ENCODE assay signal across 8 cellular contexts in genomic region chr10:79093658-79094411, GRCh38. TPM values are rescaled to one million over a fixed set of nuclear protein-coding genes. Genes with fewer than 3 reads are reported as not detected.
DNase-seq lines count a peak whose midpoint lies in the region; FAIRE-seq and TF ChIP-seq lines count a peak whose summit lies in the region.

No MANE protein-coding gene starts in this region.

- peak overlapping the region; percentile 29 for H3K4me2 ChIP-seq in smooth muscle cell

- H3K9ac ChIP-seq in smooth muscle cell (ENCODE audit: low read depth), result no peak overlapping the region

- H3K27me3 ChIP-seq in ACC112 (ENCODE audit: insufficient read depth, low read length) (no peaks in the 10 kb centered on the region), H7 (ENCODE audit: control insufficient read depth, insufficient read depth, low read length) (no peaks in the 10 kb centered on the region), cardiac muscle cell (no peaks in the 10 kb centered on the region), smooth muscle cell (ENCODE audit: low read depth) (no peaks in the 10 kb centered on the region)

- H3K4me1 ChIP-seq in ACC112 (ENCODE audit: control insufficient read depth, insufficient read depth, low read length, unreplicated experiment), result peaks cover 48% of the 10 kb centered on the region
- peaks cover 40% of the 10 kb centered on the region for H3K4me1 ChIP-seq in cardiac muscle cell (ENCODE audit: low read depth)
- H3K4me1 ChIP-seq in smooth muscle cell (ENCODE audit: low read depth), result no peaks in the 10 kb centered on the region

- DNase-seq in H7, result peak; percentile 37
- peak; percentile 52 for DNase-seq in RPMI7951 (ENCODE audit: low read depth)
- DNase-seq in cardiac muscle cell (ENCODE audit: low read depth in 1 of 2, low spot score in 1 of 2), result no peak
- DNase-seq in smooth muscle cell (lab: John Stamatoyannopoulos, UW; ENCODE audit: unreplicated experiment), result no peak
- DNase-seq in inferior parietal cortex (ENCODE audit: extremely low spot score), result no peak
- no peak for DNase-seq in GM19239 (ENCODE audit: insufficient read length, low spot score)
- DNase-seq in cerebellum (ENCODE audit: low spot score), result no peak

- H3K27ac ChIP-seq in ACC112 (ENCODE audit: low read depth, low read length) (peak overlapping the region; percentile 29), cardiac muscle cell (peak overlapping the region; percentile 3), smooth muscle cell (ENCODE audit: low read depth) (peak overlapping the region; percentile 20)

- 59% methylated on average over 24 of the region's 24 CpGs for WGBS in smooth muscle cell (ENCODE audit: low lambda C conversion rate)

- no peak for FAIRE-seq in GM19239 (lab: Jason Lieb, UNC)

- no peak overlapping the region for H2AFZ ChIP-seq in ACC112 (ENCODE audit: low read length, unreplicated experiment)
- H2AFZ ChIP-seq in smooth muscle cell (ENCODE audit: low read depth), result no peak overlapping the region

- TF ChIP-seq CTCF in cardiac muscle cell (IDR thresholded peaks at IDR 0.05; ENCODE audit: low read depth, low read length) (no peak), smooth muscle cell (IDR thresholded peaks at IDR 0.05; ENCODE audit: borderline replicate concordance, insufficient read depth, poor library complexity, severe bottlenecking) (no peak)

- H3K36me3 ChIP-seq in ACC112 (ENCODE audit: insufficient read depth, low read length), result no peaks in the 10 kb centered on the region
- H3K36me3 ChIP-seq in H7 (replicated peaks; ENCODE audit: control insufficient read depth, insufficient read depth, low read length), result no peaks in the 10 kb centered on the region
- H3K36me3 ChIP-seq in cardiac muscle cell, result no peaks in the 10 kb centered on the region
- H3K36me3 ChIP-seq in smooth muscle cell (ENCODE audit: low read depth), result no peaks in the 10 kb centered on the region

- H3K4me3 ChIP-seq in ACC112 (ENCODE audit: low read depth, low read length), result no peak overlapping the region
- H3K4me3 ChIP-seq in H7 (ENCODE audit: insufficient read depth, low read depth, low read length), result no peak overlapping the region
- no peak overlapping the region for H3K4me3 ChIP-seq in cardiac muscle cell
- no peak overlapping the region for H3K4me3 ChIP-seq in smooth muscle cell

- no peaks in the 10 kb centered on the region for H3F3A ChIP-seq in smooth muscle cell (ENCODE audit: low read depth)

- no peaks in the 10 kb centered on the region for H3K9me3 ChIP-seq in cardiac muscle cell (ENCODE audit: low read depth)
- H3K9me3 ChIP-seq in smooth muscle cell (replicated peaks; ENCODE audit: low read depth), result no peaks in the 10 kb centered on the region

- H4K20me1 ChIP-seq in smooth muscle cell (ENCODE audit: low read depth), result peaks cover 100% of the 10 kb centered on the region

- H3K79me2 ChIP-seq in ACC112 (ENCODE audit: control insufficient read depth, insufficient read depth, low read length, unreplicated experiment) (peaks cover 90% of the 10 kb centered on the region), smooth muscle cell (ENCODE audit: low read depth) (peaks cover 100% of the 10 kb centered on the region)

RNA-seq across cellular contexts. Expression of gene ZMIZ1, which starts 25.1 kb away (rescaled TPM):
- 20.4 and 27.2 TPM in 2 replicates for total RNA-seq in H7 (2014; rRNA removed; shearing (Covaris generic))
- total RNA-seq in RPMI7951 (2014; rRNA removed; shearing (Covaris generic)), result 15.4 and 20.2 TPM in 2 replicates
- total RNA-seq in cardiac muscle cell (57.1 and 78.8 TPM in 2 replicates), smooth muscle cell (12.0 and 31.3 TPM in 2 replicates), cerebellum (53.4 TPM)
- polyA plus RNA-seq in cardiac muscle cell (48.2 and 57.7 TPM in 2 replicates), smooth muscle cell (24.2 and 28.9 TPM in 2 replicates)

Comparison
In these comparisons a context has a peak if more than half of its experiments do, and no peak if none do; other contexts are left out.
1. DNase-seq: peak in H7 (single experiment) and RPMI7951 (single experiment); none in cardiac muscle cell (0 of 2), smooth muscle cell (single experiment), inferior parietal cortex (single experiment), GM19239 (single experiment) and cerebellum (single experiment).
2. Peak in every context shown above with its lines, with median percentiles within 50 percentile points of each other: H3K27ac ChIP-seq.